In the genomic region with DNA sequence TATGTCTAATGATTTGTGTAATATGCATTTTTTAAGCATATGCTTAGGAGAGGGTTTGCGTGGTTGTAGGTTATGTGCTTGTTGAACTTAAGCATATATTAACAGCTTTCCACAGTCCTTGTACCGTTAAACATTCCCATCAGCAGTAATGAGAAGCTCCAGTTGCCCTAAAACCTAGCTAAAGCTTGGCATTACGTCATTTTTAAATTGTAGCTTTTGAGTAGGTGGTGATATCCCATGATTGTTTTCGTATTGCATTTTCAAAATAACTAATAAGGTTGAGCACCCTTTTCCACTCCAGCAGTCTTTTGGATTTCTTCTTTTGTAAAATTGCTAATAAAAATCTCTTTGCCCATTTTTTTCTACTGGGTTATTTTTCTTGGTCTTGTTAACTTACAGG, we compare ENCODE assay signal across 31 cellular contexts.
DNase-seq lines count a peak whose midpoint lies in the region; ATAC-seq, FAIRE-seq and TF ChIP-seq lines count a peak whose summit lies in the region.
"Had no signal": no experiment of that assay in that cellular context is flagged by ENCODE, and none has a peak within 500 bp of the region (broad histone marks: within the 10 kb centered on the region; RNA-seq: fewer than 3 reads in every experiment).

No MANE protein-coding gene starts in this region.

- H3K9me3 ChIP-seq in HepG2 (ENCODE audit: low read length) (no peaks in the 10 kb centered on the region), right lobe of liver (no peaks in the 10 kb centered on the region), GM12878 (replicated peaks; ENCODE audit: control insufficient read depth, insufficient read depth, low read length) (no peaks in the 10 kb centered on the region), osteoblast (ENCODE audit: low read depth, low read length) (no peaks in the 10 kb centered on the region)
- H3K9me3 ChIP-seq: A549; BE2C; BLaER1; BLaER1 treated with 17β-estradiol and CSF1 and Interleukin-3, amounts not matched to agents 10 nM and 100 nM; Caco-2 had no signal

- H3K27me3 ChIP-seq in HepG2 (ENCODE audit: control insufficient read depth in 1 of 2, insufficient read depth in 2 of 2, low read length in 2 of 2) (no peaks in the 10 kb centered on the region), right lobe of liver (no peaks in the 10 kb centered on the region), GM12878 (replicated peaks in 1 of 2; ENCODE audit: control insufficient read depth in 2 of 2, insufficient read depth in 2 of 2, low read length in 1 of 2) (no peaks in the 10 kb centered on the region), osteoblast (ENCODE audit: insufficient read depth, low read length) (no peaks in the 10 kb centered on the region)
- H3K27me3 ChIP-seq: BE2C; BLaER1; BLaER1 treated with 17β-estradiol and CSF1 and Interleukin-3, amounts not matched to agents 10 nM and 100 nM had no signal

- H3K4me3 ChIP-seq in HepG2 (replicated peaks in 1 of 3; ENCODE audit: insufficient read depth in 1 of 3, low read depth in 2 of 3, low read length in 3 of 3) (no peak overlapping the region), right lobe of liver (no peak overlapping the region), GM12878 (no peak overlapping the region), osteoblast (ENCODE audit: insufficient read depth, low read length) (no peak overlapping the region)
- H3K4me3 ChIP-seq: A549; BLaER1; BLaER1 treated with 17β-estradiol and CSF1 and Interleukin-3, amounts not matched to agents 10 nM and 100 nM had no signal

- SMC1A ChIA-PET in GM12878 (lab: Charles Lee; ENCODE audit: uncharacterized antibody, unreplicated experiment) = no interaction called here

- TF ChIP-seq CTCF in HepG2 (CRISPR knock-in tag; IDR thresholded peaks at IDR 0.05) (no peak), right lobe of liver (IDR thresholded peaks at IDR 0.05) (no peak), GM12878 (IDR thresholded peaks at IDR 0.05 in 2 of 3, conservative IDR thresholded peaks at IDR 0.05 in 1 of 3; ENCODE audit: control insufficient read depth in 2 of 3, extremely low read depth in 1 of 3, insufficient read depth in 1 of 3, low read depth in 3 of 3, low read length in 3 of 3) (no peak), osteoblast (IDR thresholded peaks at IDR 0.05; ENCODE audit: extremely low read depth, low read depth, low read length) (no peak)

- TF ChIP-seq POLR2A in HepG2 (IDR thresholded peaks at IDR 0.05; ENCODE audit: insufficient read depth in 1 of 2, low read depth in 2 of 2, low read length in 2 of 2) (no peak), right lobe of liver (IDR thresholded peaks at IDR 0.05) (no peak), GM12878 (IDR thresholded peaks at IDR 0.05; ENCODE audit: low read depth, low read length) (no peak)

- in situ Hi-C loops in HepG2 (cut with HindIII; ENCODE audit: extremely low pct_ligation_motif_present, low pct_unique_long_range_greater_than_20kb) (no loop called here), GM12878 (cut with MboI) (no loop called here)

- RAD21 ChIA-PET in GM12878 (lab: Charles Lee; ENCODE audit: unreplicated experiment) = interaction anchor here (0.6 kb wide), 1 partner anchor 159 kb away, joined by 4 read pairs; no protein-coding TSS in a partner anchor

- FAIRE-seq in HepG2 (lab: Jason Lieb, UNC) (no peak), GM12878 (lab: Jason Lieb, UNC) (no peak)
- FAIRE-seq: A204.1, D721Med had no signal

- no peaks in the 10 kb centered on the region for H4K20me1 ChIP-seq in HepG2 (ENCODE audit: insufficient read depth, low read length)
- H4K20me1 ChIP-seq in GM12878 (ENCODE audit: control insufficient read depth, insufficient read depth) = no peaks in the 10 kb centered on the region
- H4K20me1 ChIP-seq in osteoblast (ENCODE audit: insufficient read depth, low read length) = no peaks in the 10 kb centered on the region
- H4K20me1 ChIP-seq: BLaER1; BLaER1 treated with 17β-estradiol and CSF1 and Interleukin-3, amounts not matched to agents 10 nM and 100 nM had no signal

- H3K36me3 ChIP-seq in HepG2 (replicated peaks in 1 of 2; ENCODE audit: control insufficient read depth in 1 of 2, insufficient read depth in 2 of 2, low read length in 2 of 2) (no peaks in the 10 kb centered on the region), right lobe of liver (no peaks in the 10 kb centered on the region), GM12878 (ENCODE audit: control insufficient read depth in 2 of 2, insufficient read depth in 2 of 2, low read length in 1 of 2) (no peaks in the 10 kb centered on the region), osteoblast (ENCODE audit: insufficient read depth, low read length) (no peaks in the 10 kb centered on the region)
- H3K36me3 ChIP-seq: BE2C; BLaER1; BLaER1 treated with 17β-estradiol and CSF1 and Interleukin-3, amounts not matched to agents 10 nM and 100 nM had no signal

- CTCF ChIA-PET in HepG2 (lab: Yijun Ruan, JAX; ENCODE audit: low intra/inter-chr PET ratio, low total read pairs) = no interaction called here
- CTCF ChIA-PET in GM12878 (lab: Yijun Ruan, JAX) = interaction anchor here (2.1 kb wide), 1 partner anchor 34 kb away, joined by 7 read pairs; no protein-coding TSS in a partner anchor

- POLR2A ChIA-PET in HepG2 (lab: Yijun Ruan, JAX) (no interaction called here), GM12878 (lab: Charles Lee) (no interaction called here)

- ATAC-seq in HepG2 (no peak), right lobe of liver (no peak), GM12878 (no peak)
- ATAC-seq: A549; CD8-positive, alpha-beta T cell had no signal

- H3K4me1 ChIP-seq in HepG2 (ENCODE audit: insufficient read depth, low read length) (0 out of 2 replicates have a peak, but pooled peaks cover 6% of the 10 kb centered on the region), right lobe of liver (no peaks in the 10 kb centered on the region), GM12878 (ENCODE audit: control insufficient read depth, insufficient read depth, low read length) (no peaks in the 10 kb centered on the region), osteoblast (ENCODE audit: insufficient read depth, low read length) (no peaks in the 10 kb centered on the region)
- H3K4me1 ChIP-seq: BE2C; BLaER1; BLaER1 treated with 17β-estradiol and CSF1 and Interleukin-3, amounts not matched to agents 10 nM and 100 nM; Caco-2 had no signal

- intact Hi-C loops in HepG2 (cut with micrococcal nuclease; ENCODE audit: unreplicated experiment) (no loop called here), right lobe of liver (cut with DNase I) (no loop called here), GM12878 (cut with micrococcal nuclease; ENCODE audit: unreplicated experiment) (no loop called here)

- H3K4me2 ChIP-seq in HepG2 (ENCODE audit: low read depth, low read length) (no peak overlapping the region), GM12878 (ENCODE audit: control insufficient read depth, insufficient read depth) (no peak overlapping the region), osteoblast (ENCODE audit: insufficient read depth, low read length) (no peak overlapping the region)
- H3K4me2 ChIP-seq: A549; BLaER1; BLaER1 treated with 17β-estradiol and CSF1 and Interleukin-3, amounts not matched to agents 10 nM and 100 nM had no signal

- BruUV-seq in HepG2 (replicated peaks; lab: Mats Ljungman, UMichigan) (no TSS peak), GM12878 (replicated peaks; lab: Mats Ljungman, UMichigan) (no TSS peak)

- WGBS in HepG2 (ENCODE audit: low lambda C conversion rate) = 46% methylated on average over 4 of the region's 4 CpGs
- 58% methylated on average over 4 of the region's 4 CpGs for WGBS in right lobe of liver (ENCODE audit: insufficient coverage, low coverage, low lambda C conversion rate, missing lambda C conversion rate)
- 27% methylated on average over 4 of the region's 4 CpGs for WGBS in GM12878 (ENCODE audit: insufficient coverage, insufficient replicate concordance, low lambda C conversion rate, missing lambda C conversion rate)

- H3K9ac ChIP-seq in HepG2 (ENCODE audit: insufficient read depth, low read depth, low read length) (no peak overlapping the region), GM12878 (ENCODE audit: control insufficient read depth, insufficient read depth, low read length) (no peak overlapping the region)
- H3K9ac ChIP-seq: BLaER1; BLaER1 treated with 17β-estradiol and CSF1 and Interleukin-3, amounts not matched to agents 10 nM and 100 nM had no signal

- no peaks in the 10 kb centered on the region for H3K79me2 ChIP-seq in HepG2 (ENCODE audit: insufficient read depth, low read length)
- no peaks in the 10 kb centered on the region for H3K79me2 ChIP-seq in GM12878 (ENCODE audit: control insufficient read depth, insufficient read depth, low read length)
- no peaks in the 10 kb centered on the region for H3K79me2 ChIP-seq in osteoblast (ENCODE audit: insufficient read depth, low read length)

- no peak overlapping the region for H3K27ac ChIP-seq in HepG2 (ENCODE audit: extremely low read length, insufficient read depth, low read length)
- no peak overlapping the region for H3K27ac ChIP-seq in right lobe of liver
- H3K27ac ChIP-seq in GM12878 (ENCODE audit: control insufficient read depth, insufficient read depth) = no peak overlapping the region
- H3K27ac ChIP-seq in osteoblast (ENCODE audit: low read depth, low read length) = no peak overlapping the region
- H3K27ac ChIP-seq: 22Rv1; A549; BLaER1; BLaER1 treated with 17β-estradiol and CSF1 and Interleukin-3, amounts not matched to agents 10 nM and 100 nM; C4-2B had no signal

- no peak for TF ChIP-seq RAD21 in HepG2 (CRISPR knock-in tag; IDR thresholded peaks at IDR 0.05)
- no peak for TF ChIP-seq RAD21 in GM12878 (IDR thresholded peaks at IDR 0.05; ENCODE audit: insufficient read depth, low read depth, low read length)

- H2AFZ ChIP-seq in HepG2 (ENCODE audit: low read length) (no peak overlapping the region), GM12878 (ENCODE audit: control insufficient read depth, low read depth, low read length) (no peak overlapping the region), osteoblast (ENCODE audit: low read length) (no peak overlapping the region)

- no peak for TF ChIP-seq EP300 in HepG2 (IDR thresholded peaks at IDR 0.05; ENCODE audit: low read depth in 2 of 2, low read length in 2 of 2)
- no peak for TF ChIP-seq EP300 in HepG2 (CRISPR knock-in tag; IDR thresholded peaks at IDR 0.05; ENCODE audit: borderline replicate concordance)
- TF ChIP-seq EP300 in GM12878 (IDR thresholded peaks at IDR 0.05; ENCODE audit: borderline replicate concordance in 1 of 2, control insufficient read depth in 1 of 2, low read depth in 2 of 2, low read length in 2 of 2) = no peak

- no peak for DNase-seq in HepG2 (ENCODE audit: low spot score)
- no peak for DNase-seq in right lobe of liver
- no peak for DNase-seq in GM12878 (ENCODE audit: low read depth, low spot score)
- DNase-seq in osteoblast (ENCODE audit: insufficient read length, low spot score, missing footprints) = no peak
- DNase-seq: 8988T; ACHN; AML-193; BE2C; C1 segment of cervical spinal cord; Caco-2; Calu3; CD4-positive, alpha-beta memory T cell; CD4-positive, alpha-beta T cell; CD4-positive, CD25-positive, alpha-beta regulatory T cell; CD8-positive, alpha-beta memory T cell; CD8-positive, alpha-beta T cell; COR-L47; DMS 273 treated with DMSO at 0.1 percent for 48 hours; DMS153; DMS53; DMS79; DMS79 treated with DMSO at 0.1 percent for 48 hours; DND-41; EL had no signal

TF ChIP-seq in HepG2, 621 proteins besides CTCF, POLR2A, EP300 and RAD21 (continues in another document):
- no peak for TF ChIP-seq ZSCAN21 (CRISPR knock-in tag; IDR thresholded peaks at IDR 0.05; ENCODE audit: borderline replicate concordance)

TF ChIP-seq in GM12878, 131 proteins besides CTCF, POLR2A, EP300 and RAD21:
- no peak for TF ChIP-seq CBFB (IDR thresholded peaks at IDR 0.05; ENCODE audit: low read depth)
- TF ChIP-seq ATF7 (IDR thresholded peaks at IDR 0.05; ENCODE audit: low read depth) = peak; percentile 46
TF ChIP-seq in GM12878: peak in this region for 1.
